ENCODE assay signal across 8 cellular contexts in the genomic region with DNA sequence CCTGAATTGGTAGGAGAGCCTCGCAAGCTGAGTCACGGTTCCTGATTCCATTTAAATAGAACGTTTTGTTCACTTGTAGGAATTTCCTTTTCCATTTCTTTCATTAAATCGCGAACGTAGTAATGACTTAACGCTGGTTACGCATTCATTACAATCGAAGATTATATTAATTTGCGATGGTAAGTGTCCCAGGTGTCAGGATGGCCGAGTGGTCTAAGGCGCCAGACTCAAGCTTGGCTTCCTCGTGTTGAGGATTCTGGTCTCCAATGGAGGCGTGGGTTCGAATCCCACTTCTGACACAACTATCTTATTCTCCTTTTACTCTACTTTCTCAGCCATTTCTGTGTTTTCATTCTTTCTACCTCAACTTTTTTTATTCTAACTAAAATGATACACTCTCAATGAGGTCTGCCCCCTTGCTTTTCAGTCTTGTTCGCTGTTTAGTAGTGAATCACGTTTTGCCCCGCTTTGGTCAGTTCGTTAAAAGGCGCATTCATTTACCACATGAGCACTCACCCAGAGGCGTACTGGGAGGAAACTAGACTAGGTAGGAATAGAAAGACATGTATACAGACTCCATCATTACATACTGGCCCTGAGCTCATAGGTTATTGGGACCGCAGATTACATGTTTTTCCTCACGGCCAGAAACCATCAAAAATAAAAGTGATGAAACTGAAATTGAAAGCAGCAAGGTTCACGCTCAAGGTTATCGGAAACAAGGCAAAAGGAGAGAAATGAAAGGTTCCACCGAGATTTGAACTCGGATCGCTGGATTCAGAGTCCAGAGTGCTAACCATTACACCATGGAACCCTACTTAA. TPM values are rescaled to one million over a fixed set of nuclear protein-coding genes. Genes with fewer than 3 reads are reported as not detected.
DNase-seq lines count a peak whose midpoint lies in the region; ATAC-seq and TF ChIP-seq lines count a peak whose summit lies in the region.

No MANE protein-coding gene starts in this region.

- H3K9me2 ChIP-seq in PC-9 (ENCODE audit: insufficient read depth) = no peaks in the 10 kb centered on the region

- H3K23ac ChIP-seq in IMR-90 (ENCODE audit: low read depth, low read length) = peak overlapping the region; percentile 36; the same call in 1 of the 2 replicates

- no peak for TF ChIP-seq POLR2A in IMR-90 (IDR thresholded peaks at IDR 0.05; ENCODE audit: low read depth, low read length)

- H4K91ac ChIP-seq in IMR-90 (ENCODE audit: insufficient read depth, low read depth, low read length) = no peak overlapping the region

- H2BK20ac ChIP-seq in IMR-90 (ENCODE audit: low read depth, low read length) = no peak overlapping the region

- no peak overlapping the region for H4K8ac ChIP-seq in IMR-90 (ENCODE audit: low read depth in 2 of 2, low read length in 2 of 2)

- H3K9me3 ChIP-seq in IMR-90 (ENCODE audit: control insufficient read depth, insufficient read depth, low read length) (no peaks in the 10 kb centered on the region), PC-9 (ENCODE audit: insufficient read depth, low read depth) (no peaks in the 10 kb centered on the region), fibroblast of lung (ENCODE audit: control insufficient read depth, insufficient read depth, low read depth, low read length) (no peaks in the 10 kb centered on the region)
- H3K9me3 ChIP-seq in naive thymus-derived CD4-positive, alpha-beta T cell (ENCODE audit: control insufficient read depth in 2 of 3, low read length in 3 of 3) = no peaks in the 10 kb centered on the region

- H4K20me1 ChIP-seq in IMR-90 (ENCODE audit: insufficient read depth, low read length) (peaks cover 9% of the 10 kb centered on the region), PC-9 (ENCODE audit: insufficient read depth) (no peaks in the 10 kb centered on the region), fibroblast of lung (ENCODE audit: control insufficient read depth, extremely low read depth, insufficient read depth, low read length) (no peaks in the 10 kb centered on the region)

- no peaks in the 10 kb centered on the region for H3K79me1 ChIP-seq in IMR-90 (ENCODE audit: low read depth in 1 of 2, low read length in 2 of 2)

- H4K5ac ChIP-seq in IMR-90 (ENCODE audit: low read depth, low read length) = no peak overlapping the region

- no peak overlapping the region for H3K18ac ChIP-seq in IMR-90 (ENCODE audit: low read depth, low read length)

- no peak overlapping the region for H2BK15ac ChIP-seq in IMR-90 (ENCODE audit: low read depth, low read length)

- no peaks in the 10 kb centered on the region for H3K4me1 ChIP-seq in IMR-90 (ENCODE audit: control insufficient read depth, insufficient read depth, low read length)
- peaks cover 24% of the 10 kb centered on the region for H3K4me1 ChIP-seq in PC-9 (replicated peaks; ENCODE audit: insufficient read depth)
- peaks cover 3% of the 10 kb centered on the region for H3K4me1 ChIP-seq in fibroblast of lung (ENCODE audit: control insufficient read depth, extremely low read depth, insufficient read depth, low read length)
- peaks cover 22 to 30% of the 10 kb centered on the region in 2 donors for H3K4me1 ChIP-seq in naive thymus-derived CD4-positive, alpha-beta T cell (ENCODE audit: control insufficient read depth in 2 of 2, insufficient read depth in 2 of 2, low read length in 2 of 2)

- H3K56ac ChIP-seq in IMR-90 (ENCODE audit: extremely low read depth, insufficient read depth, low read length) = 0 out of 2 replicates have a peak overlapping the region, but pooled peaks have one; percentile 36

- no peaks in the 10 kb centered on the region for H3K36me3 ChIP-seq in IMR-90 (ENCODE audit: control insufficient read depth, insufficient read depth, low read length)
- no peaks in the 10 kb centered on the region for H3K36me3 ChIP-seq in PC-9 (ENCODE audit: low read depth)
- no peaks in the 10 kb centered on the region for H3K36me3 ChIP-seq in fibroblast of lung (ENCODE audit: control insufficient read depth, insufficient read depth, low read length)
- H3K36me3 ChIP-seq in naive thymus-derived CD4-positive, alpha-beta T cell (ENCODE audit: control insufficient read depth in 2 of 3, insufficient read depth in 3 of 3, low read length in 3 of 3) = no peaks in the 10 kb centered on the region

- BruUV-seq in IMR-90 (replicated peaks; lab: Mats Ljungman, UMichigan) (no TSS peak), PC-9 (replicated peaks; lab: Mats Ljungman, UMichigan) (no TSS peak)

- CTCF ChIA-PET in IMR-90 (lab: Yijun Ruan, JAX) = no interaction called here
- CTCF ChIA-PET in PC-9 (lab: Charles Lee) = interaction anchor here (0.5 kb wide), 1 partner anchor 27 kb away, joined by 10 read pairs; no protein-coding TSS in a partner anchor
- CTCF ChIA-PET in naive thymus-derived CD4-positive, alpha-beta T cell (lab: Charles Lee) = interaction anchor here (0.9 to 2.4 kb wide), 6 partner anchors 17 to 103 kb away, joined by 4 to 16 read pairs (median 4); a partner anchor contains a TSS

- H3K27me3 Mint-ChIP-seq in naive thymus-derived CD4-positive, alpha-beta T cell = peaks cover 0 to 6% (median 0%) of the 10 kb centered on the region in 5 donors

- peaks cover 0 to 31% (median 0%) of the 10 kb centered on the region in 11 donors for H3K9me3 Mint-ChIP-seq in naive thymus-derived CD4-positive, alpha-beta T cell

- POLR2A ChIA-PET in IMR-90 (lab: Charles Lee; ENCODE audit: unreplicated experiment) (no interaction called here), PC-9 (lab: Charles Lee; ENCODE audit: unreplicated experiment) (interaction anchor here (0.6 to 0.7 kb wide), 2 partner anchors 42 to 44 kb away, joined by 3 read pairs; no protein-coding TSS in a partner anchor)
- POLR2A ChIA-PET in naive thymus-derived CD4-positive, alpha-beta T cell (lab: Charles Lee) = interaction anchor here (0.6 to 11.3 kb wide), 22 partner anchors 9 to 1131 kb away, joined by 3 to 125 read pairs (median 4); a partner anchor contains a TSS

- H2BK120ac ChIP-seq in IMR-90 (ENCODE audit: low read depth, low read length) = no peak overlapping the region

- no peaks in the 10 kb centered on the region for H3K9me1 ChIP-seq in IMR-90 (ENCODE audit: insufficient read depth, low read length)

- H3K79me2 ChIP-seq in PC-9 (ENCODE audit: low read depth) (no peaks in the 10 kb centered on the region), fibroblast of lung (ENCODE audit: control insufficient read depth, insufficient read depth, low read length) (no peaks in the 10 kb centered on the region)

- H2AK9ac ChIP-seq in IMR-90 (replicated peaks; ENCODE audit: low read depth, low read length, poor library complexity) = no peak overlapping the region

- peak overlapping the region; percentile 51 for H2BK5ac ChIP-seq in IMR-90 (ENCODE audit: low read depth, low read length, poor library complexity, severe bottlenecking)

- H3K4me2 ChIP-seq in IMR-90 (ENCODE audit: low read depth, low read length) = peak overlapping the region; percentile 77
- peak overlapping the region; percentile 87 for H3K4me2 ChIP-seq in PC-9
- H3K4me2 ChIP-seq in fibroblast of lung (ENCODE audit: extremely low read depth, insufficient read depth, low read length) = peak overlapping the region; percentile 93

- peak overlapping the region; percentile 90 to 99 (median 94) for H3K27ac Mint-ChIP-seq in naive thymus-derived CD4-positive, alpha-beta T cell

- 0 out of 2 replicates have a peak overlapping the region, but pooled peaks have one; percentile 44 for H3K14ac ChIP-seq in IMR-90 (replicated peaks; ENCODE audit: low read depth, low read length)

- peaks cover 0 to 7% (median 0%) of the 10 kb centered on the region in 5 donors for H3K36me3 Mint-ChIP-seq in naive thymus-derived CD4-positive, alpha-beta T cell

- peak; percentile 45 for ATAC-seq in GM21526 (IDR thresholded peaks at IDR 0.05; ENCODE audit: low FRiP score, unreplicated experiment)
- peak; percentile 73 for ATAC-seq in IMR-90 (ENCODE audit: low read depth)
- ATAC-seq in naive thymus-derived CD4-positive, alpha-beta T cell = peak; percentile 76

- intact Hi-C loops in IMR-90 (cut with micrococcal nuclease) = loop anchor here (1.0 to 10.0 kb wide), 7 partner anchors 17 to 1466 kb away; a partner anchor contains a TSS
- intact Hi-C loops in PC-9 (cut with micrococcal nuclease; ENCODE audit: unreplicated experiment) = loop anchor here (1.0 to 5.0 kb wide), 9 partner anchors 17 to 254 kb away; no protein-coding TSS in a partner anchor
- intact Hi-C loops in naive thymus-derived CD4-positive, alpha-beta T cell (cut with micrococcal nuclease) = loop anchor here (1.0 to 10.0 kb wide), 19 partner anchors 17 to 1766 kb away; a partner anchor contains a TSS

- DNase-seq in COLO829 (ENCODE audit: low spot score) (peak; percentile 79), IMR-90 (peak; percentile 88), PC-9 (peak; percentile 77 to 80), activated T-helper 1 cell treated with Interleukin-2 at 50 U/mL for 16 hours (ENCODE audit: low read depth) (peak; percentile 39), fibroblast of lung (ENCODE audit: low read depth in 2 of 2) (peak; percentile 77 to 92)
- peak; percentile 35 to 90 (median 83) for DNase-seq in naive thymus-derived CD4-positive, alpha-beta T cell
- DNase-seq in stimulated activated naive CD4-positive, alpha-beta T cell (lab: John Stamatoyannopoulos, UW) = peak; percentile 53 to 90 (median 73)

- peaks cover 36% of the 10 kb centered on the region for H3F3A ChIP-seq in PC-9 (ENCODE audit: insufficient read depth, low read depth)

- dilution Hi-C loops in IMR-90 (cut with HindIII; ENCODE audit: low sequenced_read_pairs, unreplicated experiment) = no loop called here

- no peak for TF ChIP-seq RAD21 in IMR-90 (IDR thresholded peaks at IDR 0.05; ENCODE audit: low read length)

- H3K4ac ChIP-seq in IMR-90 (ENCODE audit: low read depth, low read length) = no peak overlapping the region; the same call in 1 of the 2 replicates

- H3K9ac ChIP-seq in IMR-90 (ENCODE audit: low read depth, low read length) (peak overlapping the region; percentile 71), fibroblast of lung (ENCODE audit: insufficient read depth, low read length) (no peak overlapping the region)

- H3K27ac ChIP-seq in IMR-90 (ENCODE audit: insufficient read depth, low read length) (peak overlapping the region; percentile 18), PC-9 (peak overlapping the region; percentile 76), fibroblast of lung (ENCODE audit: insufficient read depth, low read length) (peak overlapping the region; percentile 59)
- H3K27ac ChIP-seq in naive thymus-derived CD4-positive, alpha-beta T cell (ENCODE audit: low read depth, low read length) = peak overlapping the region; percentile 60

- no peaks in the 10 kb centered on the region for H3K27me3 ChIP-seq in IMR-90 (ENCODE audit: control insufficient read depth, insufficient read depth, low read length)
- H3K27me3 ChIP-seq in PC-9 (ENCODE audit: insufficient read depth, low read depth) = no peaks in the 10 kb centered on the region
- H3K27me3 ChIP-seq in fibroblast of lung (ENCODE audit: control insufficient read depth, insufficient read depth, low read length) = no peaks in the 10 kb centered on the region
- no peaks in the 10 kb centered on the region for H3K27me3 ChIP-seq in naive thymus-derived CD4-positive, alpha-beta T cell (ENCODE audit: control insufficient read depth in 2 of 2, insufficient read depth in 2 of 2, low read length in 2 of 2)

- peak overlapping the region; percentile 86 to 99 (median 92) for H3K4me3 Mint-ChIP-seq in naive thymus-derived CD4-positive, alpha-beta T cell

- TF ChIP-seq CTCF in IMR-90 (conservative IDR thresholded peaks at IDR 0.05; ENCODE audit: low read depth, low read length) = no peak
- TF ChIP-seq CTCF in PC-9 (conservative IDR thresholded peaks at IDR 0.05) = no peak
- TF ChIP-seq CTCF in fibroblast of lung (conservative IDR thresholded peaks at IDR 0.05 in 1 of 2, IDR thresholded peaks at IDR 0.05 in 1 of 2; ENCODE audit: low read depth in 1 of 2, low read length in 2 of 2) = no peak

- peaks cover 34 to 64% (median 56%) of the 10 kb centered on the region in 7 donors for H3K4me1 Mint-ChIP-seq in naive thymus-derived CD4-positive, alpha-beta T cell

- H2AK5ac ChIP-seq in IMR-90 (ENCODE audit: low read depth, low read length) = no peak overlapping the region

- H3K4me3 ChIP-seq in IMR-90 (ENCODE audit: insufficient read depth, low read depth, low read length) (peak overlapping the region; percentile 74), PC-9 (peak overlapping the region; percentile 65), fibroblast of lung (replicated peaks in 1 of 4; ENCODE audit: control extremely low read depth in 1 of 4, insufficient read depth in 1 of 4, low read depth in 3 of 4, low read length in 4 of 4) (peak overlapping the region; percentile 81 to 91 (median 86))
- peak overlapping the region; percentile 82 for H3K4me3 ChIP-seq in naive thymus-derived CD4-positive, alpha-beta T cell (ENCODE audit: low read length)

- H2AFZ ChIP-seq in IMR-90 (replicated peaks; ENCODE audit: low read length, poor library complexity) (peak overlapping the region; percentile 93), PC-9 (peak overlapping the region; percentile 87), fibroblast of lung (ENCODE audit: low read length) (peak overlapping the region; percentile 97)

- no CpG with 5 or more reads among the region's 28 CpGs for WGBS in IMR-90 (ENCODE audit: extremely low coverage in 2 of 2, insufficient read length in 1 of 2), 2 experiments

- in situ Hi-C loops in IMR-90 (cut with MboI; ENCODE audit: low sequenced_read_pairs) = no loop called here

RNA-seq across cellular contexts. Expression of a gene that starts 17.3 kb away (rescaled TPM):
- total RNA-seq in IMR-90 (2012; rRNA removed) (48.0 TPM in 2 replicates), PC-9 (2021) (67.2 and 86.2 TPM in 2 replicates), fibroblast of lung (43.7 and 43.8 TPM in 2 replicates)
- polyA plus RNA-seq in IMR-90 (2012; rRNA removed) (43.5 and 44.4 TPM in 2 replicates), fibroblast of lung (42.1 and 42.7 TPM in 2 replicates)
- polyA plus RNA-seq in IMR-90 (2012; cell fraction: cytosol; rRNA removed) = 21.8 and 26.3 TPM in 2 replicates
- polyA plus RNA-seq in IMR-90 (2012; cell fraction: nucleus; rRNA removed; ENCODE audit: low replicate concordance) = 49.1 and 79.8 TPM in 2 replicates
- polyA plus RNA-seq in fibroblast of lung (2012) = 28.5 and 33.6 TPM in 2 replicates
- 17.3 and 28.3 TPM in 2 replicates for polyA minus RNA-seq in fibroblast of lung (ENCODE audit: low replicate concordance)
- 10 to 100 TPM; 22.9 to 93.9 (median 67.5) TPM for total RNA-seq in naive thymus-derived CD4-positive, alpha-beta T cell
- polyA plus RNA-seq in naive thymus-derived CD4-positive, alpha-beta T cell = 10 to 100 TPM; 53.0 to 82.2 TPM

Comparison
In these comparisons a context has a peak if more than half of its experiments do, and no peak if none do; other contexts are left out.
1. Peak in every context shown above with its lines: DNase-seq, ATAC-seq, H3K4me3 ChIP-seq and H3K27ac ChIP-seq.
2. H3K27ac ChIP-seq: peak in every context shown above with its lines; median percentile 76 in PC-9; 60 in naive thymus-derived CD4-positive, alpha-beta T cell; 59 in fibroblast of lung; 18 in IMR-90.